In the genomic region with DNA sequence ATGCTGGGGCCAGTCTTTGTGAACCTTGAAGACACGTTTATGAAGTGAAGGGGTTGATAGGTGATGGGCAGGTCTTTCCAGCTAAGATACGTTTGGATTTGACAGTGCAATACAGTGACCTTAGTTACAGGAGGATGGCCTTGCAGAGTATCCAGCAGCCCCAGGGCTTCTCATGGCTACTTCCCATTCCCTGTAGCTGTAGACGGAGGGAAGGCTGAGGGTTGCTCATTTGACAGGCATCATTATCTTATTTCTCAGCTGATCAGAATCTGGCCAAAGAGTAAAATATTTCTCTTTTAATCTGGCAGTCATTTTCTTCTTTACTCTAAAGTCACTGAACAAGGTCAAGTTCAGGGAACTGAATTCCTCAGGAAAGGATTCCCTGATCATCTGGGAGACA, we compare ENCODE assay signal across 34 cellular contexts.
"Had no signal": no experiment of that assay in that cellular context is flagged by ENCODE, and none has a peak within 500 bp of the region (broad histone marks: within the 10 kb centered on the region; RNA-seq: fewer than 3 reads in every experiment).

No MANE protein-coding gene starts in this region.

- H3K27ac ChIP-seq: adrenal gland, body of pancreas, breast epithelium, cardiac muscle cell, colonic mucosa, epithelial cell of prostate, esophagus squamous epithelium, WERI-Rb-1 had no signal

- H3K36me3 ChIP-seq: adrenal gland, breast epithelium, cardiac muscle cell, colonic mucosa, esophagus squamous epithelium, WERI-Rb-1 had no signal

- H3K27me3 Mint-ChIP-seq: activated naive CD8-positive, alpha-beta T cell treated with anti-CD3 and anti-CD28 coated beads, Interleukin-2, amount 50 U/mL, for 24 hours had no signal

- H3K4me1 ChIP-seq: adrenal gland, body of pancreas, breast epithelium, colonic mucosa, esophagus squamous epithelium had no signal

- DNase-seq: activated B cell treated with CpG ODN at 0.5 μM for 24 hours; activated CD4-positive, alpha-beta T cell treated with anti-CD3 and anti-CD28 coated beads for 48 hours; activated CD4-positive, alpha-beta T cell treated with anti-CD3 and anti-CD28 coated beads, Interleukin-2, amount 50 U/mL, for 1 hour; activated CD4-positive, alpha-beta T cell treated with anti-CD3 and anti-CD28 coated beads, Interleukin-2, amount 50 U/mL, for 48 hours; activated CD8-positive, alpha-beta memory T cell treated with anti-CD3 and anti-CD28 coated beads for 24 hours; activated CD8-positive, alpha-beta T cell treated with anti-CD3 and anti-CD28 coated beads for 36 hours; activated effector memory CD4-positive, alpha-beta T cell treated with Interleukin-2 at 50 U/mL for 16 hours; activated gamma-delta T cell treated with Interleukin-2 at 50 U/mL for 16 hours; activated naive CD4-positive, alpha-beta T cell treated with anti-CD3 and anti-CD28 coated beads for 36 hours; activated naive CD8-positive, alpha-beta T cell treated with anti-CD3 and anti-CD28 coated beads for 36 hours; activated naive CD8-positive, alpha-beta T cell treated with anti-CD3 and anti-CD28 coated beads, Interleukin-2, amount 50 U/mL, for 24 hours; activated T-cell treated with anti-CD3 and anti-CD28 coated beads, Interleukin-2, amount 50 U/mL, for 4 hours; adrenal gland; amygdala; aorta; body of pancreas; central memory CD4-positive, alpha-beta T cell; cerebellar nuclear complex; colonic mucosa; effector CD8-positive, alpha-beta T cell; esophagus squamous epithelium; foreskin fibroblast; head of caudate nucleus; T-helper 1 cell; T-helper 17 cell; T1000; WERI-Rb-1 had no signal

- ATAC-seq: activated CD4-positive, CD25-positive, alpha-beta regulatory T cell treated with anti-CD3 and anti-CD28 coated beads, Interleukin-2, amount 50 U/mL, for 24 hours; activated CD8-positive, alpha-beta T cell treated with anti-CD3 and anti-CD28 coated beads for 36 hours; activated naive CD8-positive, alpha-beta T cell treated with anti-CD3 and anti-CD28 coated beads, Interleukin-2, amount 50 U/mL, for 24 hours; activated T-cell treated with anti-CD3 and anti-CD28 coated beads, Interleukin-2, amount 50 U/mL, for 4 hours; activated T-helper 17 cell treated with anti-CD3 and anti-CD28 coated beads, Interleukin-2, amount 50 U/mL, for 72 hours; body of pancreas; T-helper 17 cell had no signal

- H3K27ac Mint-ChIP-seq: activated B cell treated with CpG ODN at 0.5 μM for 24 hours; activated CD8-positive, alpha-beta T cell treated with anti-CD3 and anti-CD28 coated beads for 36 hours; activated naive CD4-positive, alpha-beta T cell treated with anti-CD3 and anti-CD28 coated beads for 36 hours; activated naive CD4-positive, alpha-beta T cell treated with anti-CD3 and anti-CD28 coated beads, Interleukin-2, amount 50 U/mL, for 24 hours; activated naive CD8-positive, alpha-beta T cell treated with anti-CD3 and anti-CD28 coated beads for 36 hours; activated naive CD8-positive, alpha-beta T cell treated with anti-CD3 and anti-CD28 coated beads, Interleukin-2, amount 50 U/mL, for 24 hours; activated T-helper 17 cell treated with anti-CD3 and anti-CD28 coated beads, Interleukin-2, amount 50 U/mL, for 72 hours; T-helper 2 cell treated with Interferon-gamma antibody and Interleukin-4, amounts not matched to agents 5 μg/mL and 100 μg/mL, for 36 hours had no signal

- H3K4me1 Mint-ChIP-seq: activated B cell treated with CpG ODN at 0.5 μM for 24 hours; activated T-helper 17 cell treated with anti-CD3 and anti-CD28 coated beads, Interleukin-2, amount 50 U/mL, for 72 hours; T-helper 17 cell had no signal

- H3K4me3 ChIP-seq: adrenal gland, body of pancreas, breast epithelium, cardiac muscle cell, colonic mucosa, esophagus squamous epithelium had no signal

- H3K27me3 ChIP-seq: adrenal gland, body of pancreas, breast epithelium, colonic mucosa had no signal

- H3K9me3 Mint-ChIP-seq: activated B cell treated with CpG ODN at 0.5 μM for 24 hours; activated CD8-positive, alpha-beta T cell treated with anti-CD3 and anti-CD28 coated beads for 36 hours; activated naive CD4-positive, alpha-beta T cell treated with anti-CD3 and anti-CD28 coated beads for 36 hours; activated naive CD4-positive, alpha-beta T cell treated with anti-CD3 and anti-CD28 coated beads, Interleukin-2, amount 50 U/mL, for 24 hours; activated naive CD8-positive, alpha-beta T cell treated with anti-CD3 and anti-CD28 coated beads for 36 hours; activated naive CD8-positive, alpha-beta T cell treated with anti-CD3 and anti-CD28 coated beads, Interleukin-2, amount 50 U/mL, for 24 hours; activated T-cell treated with anti-CD3 and anti-CD28 coated beads, Interleukin-2, amount 50 U/mL, for 4 hours; activated T-helper 17 cell treated with anti-CD3 and anti-CD28 coated beads, Interleukin-2, amount 50 U/mL, for 72 hours; T-helper 2 cell treated with Interferon-gamma antibody and Interleukin-4, amounts not matched to agents 5 μg/mL and 100 μg/mL, for 36 hours had no signal

- H3K9me3 ChIP-seq: adrenal gland, body of pancreas, breast epithelium, colonic mucosa, esophagus squamous epithelium had no signal

- H3K36me3 Mint-ChIP-seq: activated naive CD4-positive, alpha-beta T cell treated with anti-CD3 and anti-CD28 coated beads, Interleukin-2, amount 50 U/mL, for 24 hours; activated naive CD8-positive, alpha-beta T cell treated with anti-CD3 and anti-CD28 coated beads for 36 hours had no signal

- H3K4me3 Mint-ChIP-seq: activated B cell treated with CpG ODN at 0.5 μM for 24 hours; activated CD8-positive, alpha-beta T cell treated with anti-CD3 and anti-CD28 coated beads for 36 hours; activated naive CD4-positive, alpha-beta T cell treated with anti-CD3 and anti-CD28 coated beads for 36 hours; activated naive CD4-positive, alpha-beta T cell treated with anti-CD3 and anti-CD28 coated beads, Interleukin-2, amount 50 U/mL, for 24 hours; activated naive CD8-positive, alpha-beta T cell treated with anti-CD3 and anti-CD28 coated beads for 36 hours; activated naive CD8-positive, alpha-beta T cell treated with anti-CD3 and anti-CD28 coated beads, Interleukin-2, amount 50 U/mL, for 24 hours; activated T-cell treated with anti-CD3 and anti-CD28 coated beads, Interleukin-2, amount 50 U/mL, for 4 hours; activated T-helper 17 cell treated with anti-CD3 and anti-CD28 coated beads, Interleukin-2, amount 50 U/mL, for 72 hours; T-helper 17 cell; T-helper 2 cell treated with Interferon-gamma antibody and Interleukin-4, amounts not matched to agents 5 μg/mL and 100 μg/mL, for 36 hours had no signal
